In the genomic region with DNA sequence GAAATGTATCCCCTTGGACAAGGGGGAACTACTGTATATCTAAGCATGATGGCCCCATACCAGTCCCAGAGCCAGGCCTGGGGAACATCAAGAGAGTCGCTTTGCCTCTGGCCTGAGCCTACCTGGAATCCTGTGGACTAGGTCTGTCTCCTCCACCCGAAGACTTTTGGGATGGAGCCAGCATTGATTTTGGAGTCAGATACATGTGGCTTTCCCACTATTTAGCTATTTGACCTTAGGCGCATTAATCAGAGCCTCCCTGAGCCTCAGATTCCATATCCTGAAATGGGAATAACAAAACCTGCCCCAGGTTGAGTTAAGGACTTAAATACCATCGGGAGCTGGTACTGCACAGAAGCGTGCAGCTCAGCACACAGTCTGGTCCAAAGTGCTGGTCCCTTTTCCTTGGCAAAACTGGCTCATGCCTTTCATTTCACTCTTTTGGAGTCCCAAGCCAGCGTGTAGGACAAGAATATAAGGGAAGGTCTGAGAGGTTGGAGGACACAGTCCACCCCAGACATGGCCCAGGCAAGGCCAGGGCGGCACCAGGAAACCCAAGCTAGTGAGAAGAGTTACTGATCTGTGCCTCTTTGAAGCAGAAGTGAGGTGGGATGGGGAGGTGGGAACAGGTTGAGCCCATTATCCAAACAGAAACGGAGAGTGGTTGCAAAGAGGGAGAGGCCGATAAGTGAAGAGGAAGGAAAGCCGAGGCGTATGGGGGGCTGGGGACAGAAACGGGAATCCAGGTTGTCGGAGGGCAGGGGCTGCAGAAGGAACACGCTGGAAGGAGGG, we compare ENCODE assay signal across 8 cellular contexts. TPM values are rescaled to one million over a fixed set of nuclear protein-coding genes. Genes with fewer than 3 reads are reported as not detected.
A peak's percentile ranks its signal among the peaks of the same experiment; 100 is the strongest.
DNase-seq lines count a peak whose midpoint lies in the region; ATAC-seq and TF ChIP-seq lines count a peak whose summit lies in the region.

No MANE protein-coding gene starts in this region.

- ATAC-seq in psoas muscle (no peak), HG03342 (IDR thresholded peaks at IDR 0.05; ENCODE audit: unreplicated experiment) (no peak)

- H3K27ac ChIP-seq in H9 (ENCODE audit: insufficient read length, low read depth, low read length) (no peak overlapping the region), WERI-Rb-1 (no peak overlapping the region), psoas muscle (no peak overlapping the region)

- H3K9me3 ChIP-seq in H9 (ENCODE audit: control insufficient read depth, low read depth, low read length) (no peaks in the 10 kb centered on the region), WERI-Rb-1 (ENCODE audit: severe bottlenecking) (no peaks in the 10 kb centered on the region), iPS-15b (ENCODE audit: control insufficient read depth, insufficient read depth, low read length) (no peaks in the 10 kb centered on the region), psoas muscle (no peaks in the 10 kb centered on the region)

- H3K4me1 ChIP-seq in H9 (ENCODE audit: insufficient read depth, low read length) (no peaks in the 10 kb centered on the region), iPS-15b (ENCODE audit: control insufficient read depth, insufficient read depth, low read length) (peaks cover 4% of the 10 kb centered on the region), psoas muscle (peaks cover 5% of the 10 kb centered on the region)

- no peak overlapping the region for H3K4ac ChIP-seq in H9 (ENCODE audit: low read depth, low read length)

- H3K56ac ChIP-seq in H9 (ENCODE audit: insufficient read length, low read depth, low read length) = no peak overlapping the region

- peaks cover 5% of the 10 kb centered on the region; the same call in 1 of the 2 replicates for H3K27me3 ChIP-seq in H9 (ENCODE audit: insufficient read depth, low read length)
- peaks cover 11% of the 10 kb centered on the region for H3K27me3 ChIP-seq in WERI-Rb-1 (ENCODE audit: insufficient read depth, low read depth, severe bottlenecking)
- peaks cover 4% of the 10 kb centered on the region for H3K27me3 ChIP-seq in iPS-15b (ENCODE audit: control insufficient read depth, insufficient read depth, low read length)
- H3K27me3 ChIP-seq in psoas muscle (ENCODE audit: insufficient read depth in 3 of 3, low read length in 2 of 3) = peaks cover 3 to 73% (median 15%) of the 10 kb centered on the region in 3 donors

- intact Hi-C loops in psoas muscle (cut with DNase I) = no loop called here
- intact Hi-C loops in posterior cingulate gyrus (cut with DNase I) = loop anchor here (1.0 kb wide), 1 partner anchor 49 kb away; no protein-coding TSS in a partner anchor

- no peak overlapping the region for H2AK5ac ChIP-seq in H9 (ENCODE audit: insufficient read length, low read length)

- no peak overlapping the region for H2BK120ac ChIP-seq in H9 (ENCODE audit: low read depth, low read length, poor library complexity, severe bottlenecking)

- H3K4me3 ChIP-seq in WERI-Rb-1 (ENCODE audit: low read depth, low read length) (peak overlapping the region; percentile 42), iPS-15b (ENCODE audit: low read depth, low read length) (peak overlapping the region; percentile 75), psoas muscle (peak overlapping the region; percentile 61)

- 0 out of 7 replicates have a peak overlapping the region, but pooled peaks of 1 of the 3 experiments have one; percentile 41 for H3K27ac Mint-ChIP-seq in H9

- H4K8ac ChIP-seq in H9 (replicated peaks; ENCODE audit: insufficient read length, low read depth, low read length) = no peak overlapping the region

- H3K9ac ChIP-seq in H9 (ENCODE audit: extremely low read depth, insufficient read length, low read length) (no peak overlapping the region), iPS-15b (ENCODE audit: low read depth, low read length) (peak overlapping the region; percentile 77)

- H3K23ac ChIP-seq in H9 (ENCODE audit: insufficient read length, low read depth, low read length) = no peak overlapping the region

- H3K36me3 Mint-ChIP-seq in H9 (ENCODE audit: insufficient read depth in 1 of 3, low read depth in 3 of 3) = peaks cover 0 to 2% (median 0%) of the 10 kb centered on the region in 3 experiments; a peak in 1 of 7 replicates

- no peak overlapping the region for H2BK5ac ChIP-seq in H9 (ENCODE audit: insufficient read length, low read length)

- H2AFZ ChIP-seq in H9 (ENCODE audit: low read length) = no peak overlapping the region

- WGBS in H9 (ENCODE audit: extremely low coverage, insufficient read length, low lambda C conversion rate) = no CpG with 5 or more reads among the region's 14 CpGs
- 44 to 46% (median 46%) methylated on average over 14 of the region's 14 CpGs for WGBS in psoas muscle, 3 donors

- no peak overlapping the region for H4K91ac ChIP-seq in H9 (ENCODE audit: insufficient read length, low read depth, low read length)

- peak overlapping the region; percentile 46; the same call in 1 of the 2 replicates for H3K14ac ChIP-seq in H9 (ENCODE audit: insufficient read depth, low read length)

- no peaks in the 10 kb centered on the region for H3K36me3 ChIP-seq in WERI-Rb-1
- H3K36me3 ChIP-seq in iPS-15b (ENCODE audit: control insufficient read depth, insufficient read depth, low read length) = no peaks in the 10 kb centered on the region
- H3K36me3 ChIP-seq in psoas muscle (ENCODE audit: insufficient read depth in 1 of 2, low read depth in 1 of 2) = no peaks in the 10 kb centered on the region

- H2BK20ac ChIP-seq in H9 (ENCODE audit: low read depth, low read length, poor library complexity, severe bottlenecking) = no peak overlapping the region

- H2BK12ac ChIP-seq in H9 (ENCODE audit: insufficient read length, low read depth, low read length) = no peak overlapping the region

- no peak overlapping the region for H4K5ac ChIP-seq in H9 (ENCODE audit: insufficient read length, low read depth, low read length)

- H4K20me1 ChIP-seq in H9 (ENCODE audit: control insufficient read depth, insufficient read depth, insufficient read length) = no peaks in the 10 kb centered on the region

- no peak overlapping the region for H2BK15ac ChIP-seq in H9 (ENCODE audit: low read depth, low read length)

- H3K4me3 Mint-ChIP-seq in H9 = peak overlapping the region; percentile 77 to 80

- H3K18ac ChIP-seq in H9 (ENCODE audit: insufficient read length, low read depth, low read length) = no peak overlapping the region

- no peaks in the 10 kb centered on the region for H3K9me3 Mint-ChIP-seq in H9

- H3K27me3 Mint-ChIP-seq in H9 (ENCODE audit: low read depth) = peaks cover 22% of the 10 kb centered on the region

- no peaks in the 10 kb centered on the region for H3K79me2 ChIP-seq in H9 (ENCODE audit: insufficient read depth, low read length)

- DNase-seq in H9 (no peak), WERI-Rb-1 (no peak), psoas muscle (no peak), posterior cingulate gyrus (no peak), C1 segment of cervical spinal cord (lab: John Stamatoyannopoulos, UW) (no peak)
- no peak for DNase-seq in stimulated activated naive CD4-positive, alpha-beta T cell (lab: John Stamatoyannopoulos, UW)

- no peaks in the 10 kb centered on the region for H3K79me1 ChIP-seq in H9 (ENCODE audit: insufficient read depth, low read depth, low read length, poor library complexity, severe bottlenecking)

- H3K4me2 ChIP-seq in H9 (ENCODE audit: insufficient read depth, insufficient read length, low read length) = peak overlapping the region; percentile 73

- TF ChIP-seq CTCF in H9 (conservative IDR thresholded peaks at IDR 0.05) (no peak), WERI-Rb-1 (IDR thresholded peaks at IDR 0.05; ENCODE audit: low read depth, low read length) (no peak), psoas muscle (IDR thresholded peaks at IDR 0.05) (no peak)

- peaks cover 8% of the 10 kb centered on the region for H3K23me2 ChIP-seq in H9 (ENCODE audit: insufficient read length, low read depth, low read length, poor library complexity, severe bottlenecking)

- H3K4me1 Mint-ChIP-seq in H9 = peaks cover 10 to 23% of the 10 kb centered on the region in 2 experiments

- no peak overlapping the region for H3T11ph ChIP-seq in H9 (ENCODE audit: low read length)

RNA-seq across cellular contexts. Expression of a gene that starts 1.0 kb away (rescaled TPM):
- total RNA-seq in H9 (2021) (25.1 and 26.6 TPM in 2 replicates), psoas muscle (not detected)
- polyA plus RNA-seq in psoas muscle = under 1 TPM; 0.06 to 0.10 (median 0.07) TPM

Comparison
In these comparisons a context has a peak if more than half of its experiments do, and no peak if none do; other contexts are left out.
1. RNA of a gene that starts 1.0 kb away (total RNA-seq): 25.1 to 26.6 TPM in H9; not detected in psoas muscle; every median in the first group is over 10 times any median in the second.
2. Peak in every context shown above with its lines, with median percentiles within 50 percentile points of each other: H3K4me3 ChIP-seq.